ENCODE assay signal across 15 cellular contexts in genomic region chr14:24351517-24351916, GRCh38. TPM values are rescaled to one million over a fixed set of nuclear protein-coding genes. Genes with fewer than 3 reads are reported as not detected.
DNase-seq lines count a peak whose midpoint lies in the region; ATAC-seq, FAIRE-seq and TF ChIP-seq lines count a peak whose summit lies in the region.
"Had no signal": no experiment of that assay in that cellular context is flagged by ENCODE, and none has a peak within 500 bp of the region (broad histone marks: within the 10 kb centered on the region; RNA-seq: fewer than 3 reads in every experiment).

No MANE protein-coding gene starts in this region.

- no peaks in the 10 kb centered on the region for H3K9me3 Mint-ChIP-seq in activated CD4-positive, alpha-beta T cell treated with anti-CD3 and anti-CD28 coated beads for 36 hours (ENCODE audit: low read depth)
- H3K9me3 Mint-ChIP-seq: activated T-helper 1 cell treated with anti-CD3 and anti-CD28 coated beads, Interleukin-12 subunit alpha, Interleukin-12 subunit beta, Interleukin-2, Interleukin-4 antibody, amounts not matched to agents 30 ng/mL and 10 ng/mL and 1 ng/mL, durations not matched to agents 14 hours and 24 hours and 36 hours had no signal

- H3K4me3 ChIP-seq in astrocyte of the cerebellum (ENCODE audit: low read depth, low read length) = no peak overlapping the region

- CTCF ChIA-PET in activated CD4-positive, alpha-beta T cell treated with anti-CD3 and anti-CD28 coated beads for 36 hours (lab: Charles Lee) = interaction anchor here (0.8 to 2.2 kb wide), 7 partner anchors 9 to 80 kb away, joined by 3 to 12 read pairs (median 3); partner anchors contain the start of gene KHNYN

- H3K27ac Mint-ChIP-seq in activated CD4-positive, alpha-beta T cell treated with anti-CD3 and anti-CD28 coated beads for 36 hours = no peak overlapping the region
- H3K27ac Mint-ChIP-seq: activated T-helper 1 cell treated with anti-CD3 and anti-CD28 coated beads, Interleukin-12 subunit alpha, Interleukin-12 subunit beta, Interleukin-2, Interleukin-4 antibody, amounts not matched to agents 30 ng/mL and 10 ng/mL and 1 ng/mL, durations not matched to agents 14 hours and 24 hours and 36 hours had no signal

- H3K4me3 Mint-ChIP-seq in activated CD4-positive, alpha-beta T cell treated with anti-CD3 and anti-CD28 coated beads for 36 hours = no peak overlapping the region
- H3K4me3 Mint-ChIP-seq: activated T-helper 1 cell treated with anti-CD3 and anti-CD28 coated beads, Interleukin-12 subunit alpha, Interleukin-12 subunit beta, Interleukin-2, Interleukin-4 antibody, amounts not matched to agents 30 ng/mL and 10 ng/mL and 1 ng/mL, durations not matched to agents 14 hours and 24 hours and 36 hours had no signal

- FAIRE-seq in GM19239 (lab: Jason Lieb, UNC) = no peak

- TF ChIP-seq CTCF in AG09319 (IDR thresholded peaks at IDR 0.05; ENCODE audit: low read depth, low read length) = peak; percentile 15
- TF ChIP-seq CTCF in astrocyte of the cerebellum (IDR thresholded peaks at IDR 0.05; ENCODE audit: low read depth, low read length, missing control alignments) = peak; percentile 2

- DNase-seq in AG09319 (ENCODE audit: extremely low read depth, low read depth) (no peak), Kasumi-1 (lab: John Stamatoyannopoulos, UW) (peak; percentile 30 to 34), astrocyte of the cerebellum (ENCODE audit: low read depth) (no peak), kidney tubule cell (ENCODE audit: low spot score) (peak; percentile 30), KG1 (lab: John Stamatoyannopoulos, UW) (no peak), GM19239 (ENCODE audit: insufficient read length, low spot score) (no peak)
- DNase-seq in activated CD4-positive, alpha-beta T cell treated with anti-CD3 and anti-CD28 coated beads for 36 hours = no peak
- DNase-seq: cortex of kidney; Karpas-422; NCI-H748 treated with DMSO at 0.1 percent for 48 hours; nucleus accumbens; stimulated activated CD4-positive, alpha-beta T cell treated with anti-CD3 and anti-CD28 coated beads, Interleukin-4, amount 100 ng/mL, for 24 hours; substantia nigra had no signal

- intact Hi-C loops in activated CD4-positive, alpha-beta T cell treated with anti-CD3 and anti-CD28 coated beads for 36 hours (cut with DNase I, micrococcal nuclease) = loop anchor here in 1 of 2 experiments (5.0 kb wide), 1 partner anchor 56 kb away; no protein-coding TSS in a partner anchor

- H3K36me3 Mint-ChIP-seq in activated CD4-positive, alpha-beta T cell treated with anti-CD3 and anti-CD28 coated beads for 36 hours (ENCODE audit: low read depth) = no peaks in the 10 kb centered on the region

- POLR2A ChIA-PET in activated CD4-positive, alpha-beta T cell treated with anti-CD3 and anti-CD28 coated beads for 36 hours (lab: Charles Lee) = interaction anchor here (0.9 kb wide), 1 partner anchor 18 kb away, joined by 4 read pairs; no protein-coding TSS in a partner anchor

- peaks cover 4% of the 10 kb centered on the region for H3K4me1 Mint-ChIP-seq in activated CD4-positive, alpha-beta T cell treated with anti-CD3 and anti-CD28 coated beads for 36 hours

- in situ Hi-C loops in astrocyte of the cerebellum (cut with HindIII; ENCODE audit: low sequenced_read_pairs) = no loop called here

- peaks cover 33% of the 10 kb centered on the region for H3K27me3 Mint-ChIP-seq in activated CD4-positive, alpha-beta T cell treated with anti-CD3 and anti-CD28 coated beads for 36 hours

- ATAC-seq in HG02623 (IDR thresholded peaks at IDR 0.05; ENCODE audit: unreplicated experiment) = no peak
- no peak for ATAC-seq in activated CD4-positive, alpha-beta T cell treated with anti-CD3 and anti-CD28 coated beads for 36 hours

RNA-seq across cellular contexts. Expression of gene RIPK3, which starts 11.7 kb away (rescaled TPM):
- 1 to 10 TPM; 8.9 to 9.4 TPM for total RNA-seq in activated CD4-positive, alpha-beta T cell treated with anti-CD3 and anti-CD28 coated beads for 36 hours

RNA-seq across cellular contexts. Expression of gene NFATC4, which starts 16.5 kb away (rescaled TPM):
- under 1 TPM; 0.11 to 0.30 TPM for total RNA-seq in activated CD4-positive, alpha-beta T cell treated with anti-CD3 and anti-CD28 coated beads for 36 hours
- total RNA-seq: activated T-helper 1 cell treated with anti-CD3 and anti-CD28 coated beads, Interleukin-12 subunit alpha, Interleukin-12 subunit beta, Interleukin-2, Interleukin-4 antibody, amounts not matched to agents 30 ng/mL and 10 ng/mL and 1 ng/mL, durations not matched to agents 14 hours and 24 hours and 36 hours had no signal

RNA-seq across cellular contexts. Expression of gene ADCY4, which starts 16.6 kb away (rescaled TPM):
- total RNA-seq in activated CD4-positive, alpha-beta T cell treated with anti-CD3 and anti-CD28 coated beads for 36 hours = 1 to 10 TPM; 1.4 to 1.8 TPM

RNA-seq across cellular contexts. Expression of gene LTB4R, which starts 40.2 kb away (rescaled TPM):
- 10 to 100 TPM; 10.1 to 14.2 TPM for total RNA-seq in activated CD4-positive, alpha-beta T cell treated with anti-CD3 and anti-CD28 coated beads for 36 hours

RNA-seq across cellular contexts. Expression of gene LTB4R2, which starts 41.6 kb away (rescaled TPM):
- total RNA-seq in activated CD4-positive, alpha-beta T cell treated with anti-CD3 and anti-CD28 coated beads for 36 hours = 1 to 10 TPM; 7.5 to 9.5 TPM

Comparison
In these comparisons a context has a peak if more than half of its experiments do, and no peak if none do; other contexts are left out.
1. DNase-seq: peak in Kasumi-1 (2 of 2) and kidney tubule cell (single experiment); none in AG09319 (single experiment), astrocyte of the cerebellum (single experiment), KG1 (single experiment), GM19239 (single experiment) and activated CD4-positive, alpha-beta T cell treated with anti-CD3 and anti-CD28 coated beads for 36 hours (single experiment).